16 cellular contexts compared by ENCODE assay signal in genomic region chr9:135604437-135605237, GRCh38. TPM values are rescaled to one million over a fixed set of nuclear protein-coding genes. Genes with fewer than 3 reads are reported as not detected.
A peak's percentile ranks its signal among the peaks of the same experiment; 100 is the strongest.
DNase-seq lines count a peak whose midpoint lies in the region; ATAC-seq and TF ChIP-seq lines count a peak whose summit lies in the region.
"Had no signal": no experiment of that assay in that cellular context is flagged by ENCODE, and none has a peak within 500 bp of the region (broad histone marks: within the 10 kb centered on the region; RNA-seq: fewer than 3 reads in every experiment).

No MANE protein-coding gene starts in this region.

- H3K36me3 ChIP-seq in lower lobe of right lung: no peaks in the 10 kb centered on the region
- H3K36me3 ChIP-seq: ascending aorta, esophagus squamous epithelium had no signal

- no peak for ATAC-seq in activated naive CD8-positive, alpha-beta T cell treated with anti-CD3 and anti-CD28 coated beads, Interleukin-2, amount 10 ng/mL, durations not matched to agents 7 days and 5 days (ENCODE audit: low read depth)
- no peak for ATAC-seq in lower lobe of right lung
- ATAC-seq in HG02938 (IDR thresholded peaks at IDR 0.05; ENCODE audit: unreplicated experiment): no peak

- POLR2A ChIA-PET in activated naive CD8-positive, alpha-beta T cell treated with anti-CD3 and anti-CD28 coated beads, Interleukin-2, amount 10 ng/mL, durations not matched to agents 7 days and 5 days (lab: Charles Lee): no interaction called here
- POLR2A ChIA-PET in RWPE1 (lab: Yijun Ruan, JAX; ENCODE audit: low non-redundant PET) (no interaction called here), HEK293T (lab: Yijun Ruan, JAX) (no interaction called here)

- H3K27me3 ChIP-seq in lower lobe of right lung (ENCODE audit: low read depth): peaks cover 32% of the 10 kb centered on the region
- H3K27me3 ChIP-seq: ascending aorta had no signal

- H3K27me3 Mint-ChIP-seq in activated naive CD8-positive, alpha-beta T cell treated with anti-CD3 and anti-CD28 coated beads, Interleukin-2, amount 10 ng/mL, durations not matched to agents 7 days and 5 days: peaks cover 11% of the 10 kb centered on the region
- H3K27me3 Mint-ChIP-seq in activated naive CD8-positive, alpha-beta T cell treated with anti-CD3 and anti-CD28 coated beads for 36 hours: peaks cover 16% of the 10 kb centered on the region
- peaks cover 9% of the 10 kb centered on the region for H3K27me3 Mint-ChIP-seq in type B pancreatic cell

- no peak overlapping the region for H3K4me3 Mint-ChIP-seq in activated naive CD8-positive, alpha-beta T cell treated with anti-CD3 and anti-CD28 coated beads, Interleukin-2, amount 10 ng/mL, durations not matched to agents 7 days and 5 days
- H3K4me3 Mint-ChIP-seq in activated naive CD8-positive, alpha-beta T cell treated with anti-CD3 and anti-CD28 coated beads for 36 hours: no peak overlapping the region
- no peak overlapping the region for H3K4me3 Mint-ChIP-seq in type B pancreatic cell
- H3K4me3 Mint-ChIP-seq: activated B cell treated with CpG ODN at 0.5 μM for 24 hours; dendritic cell treated with granulocyte-macrophage colony-stimulating factor and Interleukin-4, amounts not matched to agents 40 ng/mL and 50 ng/mL, for 4 days; HFFc6 had no signal

- no peaks in the 10 kb centered on the region for H3K9me3 Mint-ChIP-seq in activated naive CD8-positive, alpha-beta T cell treated with anti-CD3 and anti-CD28 coated beads, Interleukin-2, amount 10 ng/mL, durations not matched to agents 7 days and 5 days
- H3K9me3 Mint-ChIP-seq in activated naive CD8-positive, alpha-beta T cell treated with anti-CD3 and anti-CD28 coated beads for 36 hours: no peaks in the 10 kb centered on the region
- no peaks in the 10 kb centered on the region for H3K9me3 Mint-ChIP-seq in type B pancreatic cell
- H3K9me3 Mint-ChIP-seq: activated B cell treated with CpG ODN at 0.5 μM for 24 hours; dendritic cell treated with granulocyte-macrophage colony-stimulating factor and Interleukin-4, amounts not matched to agents 40 ng/mL and 50 ng/mL, for 4 days; HFFc6 had no signal

- no peak overlapping the region for H3K4me3 ChIP-seq in lower lobe of right lung
- H3K4me3 ChIP-seq: ascending aorta, esophagus squamous epithelium, lung had no signal

- no peaks in the 10 kb centered on the region for H3K36me3 Mint-ChIP-seq in activated naive CD8-positive, alpha-beta T cell treated with anti-CD3 and anti-CD28 coated beads, Interleukin-2, amount 10 ng/mL, durations not matched to agents 7 days and 5 days
- H3K36me3 Mint-ChIP-seq in activated naive CD8-positive, alpha-beta T cell treated with anti-CD3 and anti-CD28 coated beads for 36 hours: no peaks in the 10 kb centered on the region
- no peaks in the 10 kb centered on the region for H3K36me3 Mint-ChIP-seq in type B pancreatic cell

- H3K4me1 ChIP-seq in lower lobe of right lung: no peaks in the 10 kb centered on the region
- H3K4me1 ChIP-seq: ascending aorta had no signal

- DNase-seq in activated naive CD8-positive, alpha-beta T cell treated with anti-CD3 and anti-CD28 coated beads, Interleukin-2, amount 10 ng/mL, durations not matched to agents 7 days and 5 days: peak; percentile 27
- DNase-seq in activated naive CD8-positive, alpha-beta T cell treated with anti-CD3 and anti-CD28 coated beads for 36 hours: no peak
- DNase-seq in lower lobe of right lung: peak; percentile 42
- peak; percentile 62 for DNase-seq in type B pancreatic cell (ENCODE audit: extremely low spot score, unreplicated experiment)
- no peak for DNase-seq in RWPE1 (ENCODE audit: low spot score)
- DNase-seq in HEK293T (ENCODE audit: extremely low spot score): no peak
- DNase-seq: activated B cell treated with CpG ODN at 0.5 μM for 24 hours, esophagus squamous epithelium had no signal

- no peaks in the 10 kb centered on the region for H3K9me3 ChIP-seq in lower lobe of right lung
- H3K9me3 ChIP-seq: ascending aorta, esophagus squamous epithelium had no signal

- CTCF ChIA-PET in RWPE1 (lab: Yijun Ruan, JAX): interaction anchor here (0.6 to 2.0 kb wide), 8 partner anchors 12 to 1257 kb away, joined by 3 to 7 read pairs (median 4); no protein-coding TSS in a partner anchor
- CTCF ChIA-PET in HEK293T (lab: Yijun Ruan, JAX): no interaction called here

- H3K4me1 Mint-ChIP-seq in activated naive CD8-positive, alpha-beta T cell treated with anti-CD3 and anti-CD28 coated beads, Interleukin-2, amount 10 ng/mL, durations not matched to agents 7 days and 5 days: no peaks in the 10 kb centered on the region
- no peaks in the 10 kb centered on the region for H3K4me1 Mint-ChIP-seq in activated naive CD8-positive, alpha-beta T cell treated with anti-CD3 and anti-CD28 coated beads for 36 hours
- H3K4me1 Mint-ChIP-seq in type B pancreatic cell (ENCODE audit: unreplicated experiment): no peaks in the 10 kb centered on the region
- H3K4me1 Mint-ChIP-seq: activated B cell treated with CpG ODN at 0.5 μM for 24 hours had no signal

- TF ChIP-seq CTCF in VCaP (conservative IDR thresholded peaks at IDR 0.05): no peak
- no peak for TF ChIP-seq CTCF in lower lobe of right lung (IDR thresholded peaks at IDR 0.05)
- no peak for TF ChIP-seq CTCF in type B pancreatic cell (conservative IDR thresholded peaks at IDR 0.05)
- TF ChIP-seq CTCF in RWPE1 (conservative IDR thresholded peaks at IDR 0.05; ENCODE audit: low read depth): no peak

- intact Hi-C loops in lower lobe of right lung (cut with DNase I): no loop called here

- peak overlapping the region; percentile 73 for H3K27ac ChIP-seq in VCaP
- no peak overlapping the region for H3K27ac ChIP-seq in lower lobe of right lung
- H3K27ac ChIP-seq in RWPE1: no peak overlapping the region
- H3K27ac ChIP-seq: ascending aorta, esophagus squamous epithelium had no signal

- H3K27ac Mint-ChIP-seq in activated naive CD8-positive, alpha-beta T cell treated with anti-CD3 and anti-CD28 coated beads, Interleukin-2, amount 10 ng/mL, durations not matched to agents 7 days and 5 days: no peak overlapping the region
- H3K27ac Mint-ChIP-seq in activated naive CD8-positive, alpha-beta T cell treated with anti-CD3 and anti-CD28 coated beads for 36 hours: no peak overlapping the region
- H3K27ac Mint-ChIP-seq in type B pancreatic cell: no peak overlapping the region
- H3K27ac Mint-ChIP-seq: activated B cell treated with CpG ODN at 0.5 μM for 24 hours; dendritic cell treated with granulocyte-macrophage colony-stimulating factor and Interleukin-4, amounts not matched to agents 40 ng/mL and 50 ng/mL, for 4 days; HFFc6 had no signal

TF ChIP-seq in HEK293T, 16 proteins besides CTCF, POLR2A, EP300 and RAD21:
- TF ChIP-seq FOXA1 (IDR thresholded peaks at IDR 0.05) (no peak), ZNF384 (IDR thresholded peaks at IDR 0.05) (no peak), SUZ12 (IDR thresholded peaks at IDR 0.05) (no peak), SP1 (IDR thresholded peaks at IDR 0.05) (no peak), NFRKB (IDR thresholded peaks at IDR 0.05) (no peak), TARDBP (IDR thresholded peaks at IDR 0.05) (no peak), CTBP1 (IDR thresholded peaks at IDR 0.05; ENCODE audit: borderline replicate concordance) (no peak), HDGF (IDR thresholded peaks at IDR 0.05; ENCODE audit: borderline replicate concordance) (no peak), L3MBTL2 (conservative IDR thresholded peaks at IDR 0.05) (no peak), FOXM1 (IDR thresholded peaks at IDR 0.05; ENCODE audit: borderline replicate concordance) (no peak), FOXK2 (IDR thresholded peaks at IDR 0.05) (no peak), LEF1 (IDR thresholded peaks at IDR 0.05; ENCODE audit: borderline replicate concordance) (no peak), BHLHE40 (IDR thresholded peaks at IDR 0.05; ENCODE audit: borderline replicate concordance) (no peak), PKNOX1 (IDR thresholded peaks at IDR 0.05) (no peak), ELF4 (IDR thresholded peaks at IDR 0.05) (no peak), ARNT (IDR thresholded peaks at IDR 0.05) (no peak)

RNA-seq across cellular contexts. Expression of gene GLT6D1, which starts 34.7 kb away (rescaled TPM):
- not detected for total RNA-seq in activated naive CD8-positive, alpha-beta T cell treated with anti-CD3 and anti-CD28 coated beads, Interleukin-2, amount 10 ng/mL, durations not matched to agents 7 days and 5 days
- not detected for total RNA-seq in activated naive CD8-positive, alpha-beta T cell treated with anti-CD3 and anti-CD28 coated beads for 36 hours
- not detected for total RNA-seq in lower lobe of right lung
- total RNA-seq in type B pancreatic cell (ENCODE audit: low replicate concordance): not detected in 2 replicates
- total RNA-seq: activated B cell treated with CpG ODN at 0.5 μM for 24 hours, ascending aorta, esophagus squamous epithelium, HFFc6, HT-29, lung, MCF 10A had no signal

RNA-seq across cellular contexts. Expression of gene PAEP, which starts 43.1 kb away (rescaled TPM):
- not detected for total RNA-seq in activated naive CD8-positive, alpha-beta T cell treated with anti-CD3 and anti-CD28 coated beads, Interleukin-2, amount 10 ng/mL, durations not matched to agents 7 days and 5 days
- total RNA-seq in activated naive CD8-positive, alpha-beta T cell treated with anti-CD3 and anti-CD28 coated beads for 36 hours: not detected
- total RNA-seq in lower lobe of right lung (not detected), type B pancreatic cell (ENCODE audit: low replicate concordance) (not detected in 2 replicates)
- total RNA-seq: activated B cell treated with CpG ODN at 0.5 μM for 24 hours, ascending aorta, esophagus squamous epithelium, HFFc6, HT-29, MCF 10A had no signal

RNA-seq across cellular contexts. Expression of gene LCN9, which starts 58.5 kb away (rescaled TPM):
- not detected for total RNA-seq in activated naive CD8-positive, alpha-beta T cell treated with anti-CD3 and anti-CD28 coated beads, Interleukin-2, amount 10 ng/mL, durations not matched to agents 7 days and 5 days
- not detected for total RNA-seq in activated naive CD8-positive, alpha-beta T cell treated with anti-CD3 and anti-CD28 coated beads for 36 hours
- total RNA-seq in lower lobe of right lung (not detected), type B pancreatic cell (ENCODE audit: low replicate concordance) (1.1 and 2.0 TPM in 2 replicates)
- total RNA-seq: activated B cell treated with CpG ODN at 0.5 μM for 24 hours, ascending aorta, esophagus squamous epithelium, HFFc6, HT-29, lung, MCF 10A had no signal

RNA-seq across cellular contexts. Expression of gene OBP2A, which starts 58.7 kb away (rescaled TPM):
- not detected for total RNA-seq in activated naive CD8-positive, alpha-beta T cell treated with anti-CD3 and anti-CD28 coated beads, Interleukin-2, amount 10 ng/mL, durations not matched to agents 7 days and 5 days
- total RNA-seq in activated naive CD8-positive, alpha-beta T cell treated with anti-CD3 and anti-CD28 coated beads for 36 hours: not detected
- total RNA-seq in lower lobe of right lung (not detected), type B pancreatic cell (ENCODE audit: low replicate concordance) (not detected in 2 replicates)
- total RNA-seq: activated B cell treated with CpG ODN at 0.5 μM for 24 hours, ascending aorta, esophagus squamous epithelium, HFFc6, HT-29, lung, MCF 10A had no signal

Comparison
In these comparisons a context has a peak if more than half of its experiments do, and no peak if none do; other contexts are left out.
1. DNase-seq: peak in activated naive CD8-positive, alpha-beta T cell treated with anti-CD3 and anti-CD28 coated beads, Interleukin-2, amount 10 ng/mL, durations not matched to agents 7 days and 5 days (single experiment), lower lobe of right lung (single experiment) and type B pancreatic cell (single experiment); none in activated naive CD8-positive, alpha-beta T cell treated with anti-CD3 and anti-CD28 coated beads for 36 hours (single experiment), RWPE1 (single experiment) and HEK293T (single experiment).